11 cellular contexts compared by ENCODE assay signal in genomic region chr9:89639367-89639795, GRCh38. TPM values are rescaled to one million over a fixed set of nuclear protein-coding genes. Genes with fewer than 3 reads are reported as not detected.
DNase-seq lines count a peak whose midpoint lies in the region; ATAC-seq and TF ChIP-seq lines count a peak whose summit lies in the region.
"Had no signal": no experiment of that assay in that cellular context is flagged by ENCODE, and none has a peak within 500 bp of the region (broad histone marks: within the 10 kb centered on the region; RNA-seq: fewer than 3 reads in every experiment).

No MANE protein-coding gene starts in this region.

- ATAC-seq in HG03135 (IDR thresholded peaks at IDR 0.05; ENCODE audit: unreplicated experiment): no peak
- ATAC-seq: body of pancreas had no signal

- peak overlapping the region; percentile 77 for H3K27ac Mint-ChIP-seq in endothelial cell (ENCODE audit: unreplicated experiment)
- H3K27ac Mint-ChIP-seq: T-helper 2 cell treated with Interferon-gamma antibody and Interleukin-4, amounts not matched to agents 5 μg/mL and 100 μg/mL, for 36 hours had no signal

- H3K9ac ChIP-seq in stomach smooth muscle (ENCODE audit: low read length in 2 of 2): peak overlapping the region; percentile 50 to 51

- peak overlapping the region in 1 of 2 donors; percentile 8 for H3K4me3 ChIP-seq in stomach smooth muscle (ENCODE audit: low read length in 2 of 2)
- H3K4me3 ChIP-seq: body of pancreas had no signal

- peaks cover 6% of the 10 kb centered on the region for H3K4me1 Mint-ChIP-seq in endothelial cell (ENCODE audit: unreplicated experiment)

- H3K27me3 Mint-ChIP-seq in endothelial cell (ENCODE audit: unreplicated experiment): no peaks in the 10 kb centered on the region

- no peak overlapping the region for H3K4me3 Mint-ChIP-seq in endothelial cell (ENCODE audit: unreplicated experiment)
- H3K4me3 Mint-ChIP-seq: T-helper 2 cell treated with Interferon-gamma antibody and Interleukin-4, amounts not matched to agents 5 μg/mL and 100 μg/mL, for 36 hours had no signal

- no peaks in the 10 kb centered on the region for H3K36me3 Mint-ChIP-seq in endothelial cell (ENCODE audit: low read depth, unreplicated experiment)

- H3K27me3 ChIP-seq in stomach smooth muscle (ENCODE audit: control insufficient read depth in 1 of 2, insufficient read depth in 2 of 2, low read length in 2 of 2): no peaks in the 10 kb centered on the region
- H3K27me3 ChIP-seq: body of pancreas had no signal

- no peaks in the 10 kb centered on the region for H3K9me3 Mint-ChIP-seq in endothelial cell (ENCODE audit: unreplicated experiment)
- H3K9me3 Mint-ChIP-seq: T-helper 2 cell treated with Interferon-gamma antibody and Interleukin-4, amounts not matched to agents 5 μg/mL and 100 μg/mL, for 36 hours had no signal

- no peaks in the 10 kb centered on the region for H3K36me3 ChIP-seq in stomach smooth muscle (ENCODE audit: control insufficient read depth in 2 of 2, insufficient read depth in 2 of 2, low read length in 2 of 2)

- H3K4me1 ChIP-seq in stomach smooth muscle (ENCODE audit: control insufficient read depth, insufficient read depth, low read length): peaks cover 41% of the 10 kb centered on the region

- peak; percentile 36 for DNase-seq in NCI-H1694 treated with DMSO at 0.1 percent for 48 hours (lab: John Stamatoyannopoulos, UW)
- DNase-seq in endothelial cell (ENCODE audit: low spot score): no peak
- peak; percentile 71 for DNase-seq in midbrain (lab: John Stamatoyannopoulos, UW)
- DNase-seq in DMS114 treated with DMSO at 0.1 percent for 48 hours (lab: John Stamatoyannopoulos, UW; ENCODE audit: unreplicated experiment): no peak
- no peak for DNase-seq in NCI-H748 treated with DMSO at 0.1 percent for 48 hours (lab: John Stamatoyannopoulos, UW)
- DNase-seq in NCI-H2029 treated with DMSO at 0.1 percent for 48 hours (lab: John Stamatoyannopoulos, UW): no peak
- DNase-seq: stimulated activated CD4-positive, alpha-beta T cell treated with anti-CD3 and anti-CD28 coated beads, Interleukin-12 subunit alpha, Interleukin-12 subunit beta, amount 100 ng/mL, for 4 hours had no signal

- TF ChIP-seq CTCF in endothelial cell (IDR thresholded peaks at IDR 0.05; ENCODE audit: unreplicated experiment): no peak

- H3K27ac ChIP-seq in stomach smooth muscle (ENCODE audit: low read length): peak overlapping the region; percentile 93
- H3K27ac ChIP-seq: body of pancreas had no signal

- no peaks in the 10 kb centered on the region for H3K9me3 ChIP-seq in stomach smooth muscle (ENCODE audit: control insufficient read depth in 2 of 2, low read length in 2 of 2)
- H3K9me3 ChIP-seq: body of pancreas had no signal

RNA-seq across cellular contexts. Expression of gene GADD45G, which starts 34.6 kb away (rescaled TPM):
- 6.2 TPM for total RNA-seq in endothelial cell (ENCODE audit: unreplicated experiment)

Comparison
In these comparisons a context has a peak if more than half of its experiments do, and no peak if none do; other contexts are left out.
1. DNase-seq: peak in NCI-H1694 treated with DMSO at 0.1 percent for 48 hours (single experiment) and midbrain (single experiment); none in endothelial cell (single experiment), DMS114 treated with DMSO at 0.1 percent for 48 hours (single experiment), NCI-H748 treated with DMSO at 0.1 percent for 48 hours (single experiment) and NCI-H2029 treated with DMSO at 0.1 percent for 48 hours (single experiment).